Comparison of ENCODE assay signal across 1 cellular context in genomic region chr16:14013571-14014283, GRCh38.
TF ChIP-seq lines count a peak whose summit lies in the region.

No MANE protein-coding gene starts in this region.

TF ChIP-seq in endothelial cell of umbilical vein, 7 proteins besides CTCF, POLR2A, EP300 and RAD21 (continued from another document):
- TF ChIP-seq GATA2 (IDR thresholded peaks at IDR 0.05; ENCODE audit: insufficient read depth, insufficient read length, low read depth, low read length), result no peak
- TF ChIP-seq FOS (IDR thresholded peaks at IDR 0.05; ENCODE audit: borderline replicate concordance, insufficient read depth, low read length), result no peak
TF ChIP-seq in endothelial cell of umbilical vein: peak in this region for 0.
